In genomic region chr2:149342509-149342908, GRCh38 we compare ENCODE assay signal across 6 cellular contexts. TPM values are rescaled to one million over a fixed set of nuclear protein-coding genes. Genes with fewer than 3 reads are reported as not detected.
"Had no signal": no experiment of that assay in that cellular context is flagged by ENCODE, and none has a peak within 500 bp of the region (broad histone marks: within the 10 kb centered on the region; RNA-seq: fewer than 3 reads in every experiment).

No MANE protein-coding gene starts in this region.

- DNase-seq: GOT3, H7, IMR-90, KG1 had no signal

- ATAC-seq: HCT116, K562 had no signal

RNA-seq across cellular contexts. Expression of gene LYPD6, which starts 12.1 kb away (rescaled TPM):
- total RNA-seq: K562 had no signal
- polyA plus RNA-seq: K562 had no signal
